16 cellular contexts compared by ENCODE assay signal in the genomic region with DNA sequence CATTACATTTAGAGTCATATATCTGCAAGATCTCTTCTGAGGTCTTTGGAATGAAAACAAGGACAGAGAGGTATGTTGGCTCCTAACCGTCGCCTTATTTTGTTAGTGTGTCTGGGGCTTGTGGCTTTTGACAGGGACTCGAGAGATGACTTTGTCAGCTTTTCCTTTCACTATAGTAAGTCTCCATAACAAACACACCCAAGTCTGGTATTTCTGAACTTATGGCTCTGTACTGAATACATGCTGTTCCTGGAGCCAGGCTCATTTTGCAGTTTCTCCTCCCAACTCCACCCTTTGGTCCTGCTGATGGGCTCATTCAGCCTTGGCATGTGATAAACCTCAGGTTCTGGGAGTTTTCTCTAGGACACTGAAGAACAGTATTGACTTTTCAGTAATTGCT. TPM values are rescaled to one million over a fixed set of nuclear protein-coding genes. Genes with fewer than 3 reads are reported as not detected.
DNase-seq lines count a peak whose midpoint lies in the region; ATAC-seq, FAIRE-seq and TF ChIP-seq lines count a peak whose summit lies in the region.
"Had no signal": no experiment of that assay in that cellular context is flagged by ENCODE, and none has a peak within 500 bp of the region (broad histone marks: within the 10 kb centered on the region; RNA-seq: fewer than 3 reads in every experiment).

No MANE protein-coding gene starts in this region.

- in situ Hi-C loops in HepG2 (cut with HindIII; ENCODE audit: extremely low pct_ligation_motif_present, low pct_unique_long_range_greater_than_20kb) = no loop called here

- H3K27me3 ChIP-seq in astrocyte (ENCODE audit: insufficient read depth, low read length) (no peaks in the 10 kb centered on the region), hepatocyte (no peaks in the 10 kb centered on the region), HepG2 (ENCODE audit: control insufficient read depth in 1 of 2, insufficient read depth in 2 of 2, low read length in 2 of 2) (peaks cover 2 to 59% of the 10 kb centered on the region in 2 experiments; a peak in 4 of 5 replicates)
- H3K27me3 ChIP-seq: esophagus muscularis mucosa had no signal

- H3K36me3 Mint-ChIP-seq in HFFc6 (ENCODE audit: low read depth) = no peaks in the 10 kb centered on the region
- H3K36me3 Mint-ChIP-seq in astrocyte (ENCODE audit: low read depth, unreplicated experiment) = peaks cover 2% of the 10 kb centered on the region
- no peaks in the 10 kb centered on the region for H3K36me3 Mint-ChIP-seq in stimulated activated effector memory CD8-positive, alpha-beta T cell treated with anti-CD3 and anti-CD28 coated beads, Interleukin-12 subunit alpha, Interleukin-12 subunit beta, amount 100 ng/mL, for 72 hours
- H3K36me3 Mint-ChIP-seq: WTC11 had no signal

- no TSS peak for BruUV-seq in HepG2 (replicated peaks; lab: Mats Ljungman, UMichigan)

- H2AFZ ChIP-seq in astrocyte (ENCODE audit: low read depth, low read length) = no peak overlapping the region
- H2AFZ ChIP-seq in hepatocyte = no peak overlapping the region
- no peak overlapping the region for H2AFZ ChIP-seq in HepG2 (ENCODE audit: low read length)

- H3K9ac ChIP-seq in astrocyte (ENCODE audit: low read length) = no peak overlapping the region
- H3K9ac ChIP-seq in HepG2 (ENCODE audit: insufficient read depth, low read depth, low read length) = no peak overlapping the region

- no peak for TF ChIP-seq EP300 in HepG2 (IDR thresholded peaks at IDR 0.05; ENCODE audit: low read depth in 2 of 2, low read length in 2 of 2)
- TF ChIP-seq EP300 in HepG2 (CRISPR knock-in tag; IDR thresholded peaks at IDR 0.05; ENCODE audit: borderline replicate concordance) = no peak

- H3K27ac Mint-ChIP-seq in HFFc6 (peak overlapping the region; percentile 83), astrocyte (ENCODE audit: unreplicated experiment) (peak overlapping the region; percentile 64)
- no peak overlapping the region for H3K27ac Mint-ChIP-seq in stimulated activated effector memory CD8-positive, alpha-beta T cell treated with anti-CD3 and anti-CD28 coated beads, Interleukin-12 subunit alpha, Interleukin-12 subunit beta, amount 100 ng/mL, for 72 hours
- H3K27ac Mint-ChIP-seq: WTC11 had no signal

- H4K20me1 ChIP-seq in astrocyte (ENCODE audit: insufficient read depth, low read length) = no peaks in the 10 kb centered on the region
- H4K20me1 ChIP-seq in hepatocyte (ENCODE audit: insufficient read depth, poor library complexity, severe bottlenecking) = no peaks in the 10 kb centered on the region
- no peaks in the 10 kb centered on the region for H4K20me1 ChIP-seq in HepG2 (ENCODE audit: insufficient read depth, low read length)

- DNase-seq in HFFc6 (peak; percentile 57), astrocyte (ENCODE audit: low read depth) (no peak), hepatocyte (ENCODE audit: low spot score) (peak; percentile 61), HepG2 (ENCODE audit: low spot score) (no peak), Right ventricle myocardium superior (no peak)
- DNase-seq in stimulated activated effector memory CD8-positive, alpha-beta T cell treated with anti-CD3 and anti-CD28 coated beads, Interleukin-12 subunit alpha, Interleukin-12 subunit beta, amount 100 ng/mL, for 72 hours (ENCODE audit: low spot score in 2 of 2) = no peak
- DNase-seq: caudate nucleus; NCI-H2107; stimulated activated CD4-positive, alpha-beta T cell treated with anti-CD3 and anti-CD28 coated beads, Interleukin-4, amount 100 ng/mL, for 24 hours; stimulated activated naive CD4-positive, alpha-beta T cell had no signal

- H3K4me1 ChIP-seq in astrocyte (ENCODE audit: insufficient read depth, low read length) (peaks cover 5% of the 10 kb centered on the region), hepatocyte (ENCODE audit: insufficient read depth) (peaks cover 6% of the 10 kb centered on the region), HepG2 (ENCODE audit: insufficient read depth, low read length) (peaks cover 24% of the 10 kb centered on the region)

- intact Hi-C loops in HepG2 (cut with micrococcal nuclease; ENCODE audit: unreplicated experiment) = no loop called here
- intact Hi-C loops in Right ventricle myocardium superior (cut with DNase I) = no loop called here

- H3K27me3 Mint-ChIP-seq in HFFc6 (ENCODE audit: insufficient read depth) (peaks cover 3% of the 10 kb centered on the region), astrocyte (ENCODE audit: low read depth, unreplicated experiment) (no peaks in the 10 kb centered on the region)

- H3K4me3 Mint-ChIP-seq in HFFc6 = peak overlapping the region; percentile 49
- peak overlapping the region; percentile 69 for H3K4me3 Mint-ChIP-seq in astrocyte (ENCODE audit: unreplicated experiment)
- no peak overlapping the region for H3K4me3 Mint-ChIP-seq in stimulated activated effector memory CD8-positive, alpha-beta T cell treated with anti-CD3 and anti-CD28 coated beads, Interleukin-12 subunit alpha, Interleukin-12 subunit beta, amount 100 ng/mL, for 72 hours
- H3K4me3 Mint-ChIP-seq: WTC11 had no signal

- no peaks in the 10 kb centered on the region for H3K36me3 ChIP-seq in astrocyte (ENCODE audit: insufficient read depth, low read length)
- H3K36me3 ChIP-seq in hepatocyte (replicated peaks; ENCODE audit: insufficient read depth, low read depth) = no peaks in the 10 kb centered on the region
- no peaks in the 10 kb centered on the region for H3K36me3 ChIP-seq in HepG2 (replicated peaks in 1 of 2; ENCODE audit: control insufficient read depth in 1 of 2, insufficient read depth in 2 of 2, low read length in 2 of 2)
- H3K36me3 ChIP-seq: esophagus muscularis mucosa had no signal

- H3K79me2 ChIP-seq in astrocyte (ENCODE audit: insufficient read depth, low read length) (no peaks in the 10 kb centered on the region), hepatocyte (no peaks in the 10 kb centered on the region), HepG2 (ENCODE audit: insufficient read depth, low read length) (no peaks in the 10 kb centered on the region)

- FAIRE-seq in astrocyte (lab: Jason Lieb, UNC) = no peak
- FAIRE-seq in HepG2 (lab: Jason Lieb, UNC) = no peak
- FAIRE-seq: G401.6 had no signal

- WGBS in hepatocyte (ENCODE audit: low lambda C conversion rate, missing lambda C conversion rate) = 13% methylated on average over 3 of the region's 3 CpGs
- 13% methylated on average over 3 of the region's 3 CpGs for WGBS in HepG2 (ENCODE audit: low lambda C conversion rate)

- TF ChIP-seq RAD21 in HepG2 (CRISPR knock-in tag; IDR thresholded peaks at IDR 0.05) = no peak

- no peaks in the 10 kb centered on the region for H3K9me2 ChIP-seq in hepatocyte (replicated peaks; ENCODE audit: insufficient read depth)

- CTCF ChIA-PET in HepG2 (lab: Yijun Ruan, JAX; ENCODE audit: low intra/inter-chr PET ratio, low total read pairs) = no interaction called here

- H3K9me3 Mint-ChIP-seq in HFFc6 (no peaks in the 10 kb centered on the region), astrocyte (ENCODE audit: unreplicated experiment) (peaks cover 1% of the 10 kb centered on the region)
- H3K9me3 Mint-ChIP-seq in stimulated activated effector memory CD8-positive, alpha-beta T cell treated with anti-CD3 and anti-CD28 coated beads, Interleukin-12 subunit alpha, Interleukin-12 subunit beta, amount 100 ng/mL, for 72 hours = no peaks in the 10 kb centered on the region
- H3K9me3 Mint-ChIP-seq: WTC11 had no signal

- no peak for TF ChIP-seq POLR2A in HepG2 (IDR thresholded peaks at IDR 0.05; ENCODE audit: insufficient read depth in 1 of 2, low read depth in 2 of 2, low read length in 2 of 2)

- no peak overlapping the region for H3K4me3 ChIP-seq in astrocyte (ENCODE audit: insufficient read depth, low read depth, low read length)
- no peak overlapping the region for H3K4me3 ChIP-seq in hepatocyte
- H3K4me3 ChIP-seq in HepG2 (replicated peaks in 1 of 3; ENCODE audit: insufficient read depth in 1 of 3, low read depth in 2 of 3, low read length in 3 of 3) = no peak overlapping the region
- H3K4me3 ChIP-seq: esophagus muscularis mucosa, SK-N-MC had no signal

- H3K4me1 Mint-ChIP-seq in HFFc6 (ENCODE audit: low read depth) (peaks cover 46% of the 10 kb centered on the region), astrocyte (ENCODE audit: low read depth, unreplicated experiment) (peaks cover 9% of the 10 kb centered on the region)
- H3K4me1 Mint-ChIP-seq in stimulated activated effector memory CD8-positive, alpha-beta T cell treated with anti-CD3 and anti-CD28 coated beads, Interleukin-12 subunit alpha, Interleukin-12 subunit beta, amount 100 ng/mL, for 72 hours = peaks cover 20% of the 10 kb centered on the region

- H3K9me3 ChIP-seq in astrocyte (ENCODE audit: insufficient read depth, low read depth, low read length) (no peaks in the 10 kb centered on the region), hepatocyte (ENCODE audit: low read depth) (no peaks in the 10 kb centered on the region), HepG2 (ENCODE audit: low read length) (no peaks in the 10 kb centered on the region)
- H3K9me3 ChIP-seq: esophagus muscularis mucosa had no signal

- ATAC-seq in stimulated activated effector memory CD8-positive, alpha-beta T cell treated with anti-CD3 and anti-CD28 coated beads, Interleukin-12 subunit alpha, Interleukin-12 subunit beta, amount 100 ng/mL, for 72 hours = peak; percentile 57
- no peak for ATAC-seq in HepG2
- ATAC-seq in Right ventricle myocardium superior (ENCODE audit: poor library complexity) = no peak
- ATAC-seq in HG03175 (IDR thresholded peaks at IDR 0.05; ENCODE audit: unreplicated experiment) = no peak
- ATAC-seq: WTC11 had no signal

- TF ChIP-seq CTCF in HFFc6 (IDR thresholded peaks at IDR 0.05) (no peak), astrocyte (IDR thresholded peaks at IDR 0.05; ENCODE audit: insufficient read depth, low read depth, low read length) (no peak), hepatocyte (IDR thresholded peaks at IDR 0.05; ENCODE audit: poor library complexity) (no peak), HepG2 (CRISPR knock-in tag; IDR thresholded peaks at IDR 0.05) (no peak)

- H3K4me2 ChIP-seq in astrocyte (ENCODE audit: low read length) = no peak overlapping the region
- peak overlapping the region; percentile 62 for H3K4me2 ChIP-seq in hepatocyte
- no peak overlapping the region for H3K4me2 ChIP-seq in HepG2 (ENCODE audit: low read depth, low read length)

- H3K27ac ChIP-seq in astrocyte (ENCODE audit: low read depth, low read length) (no peak overlapping the region), hepatocyte (peak overlapping the region; percentile 68), HepG2 (ENCODE audit: extremely low read length, insufficient read depth, low read length) (no peak overlapping the region)
- H3K27ac ChIP-seq: esophagus muscularis mucosa, HL-60, SK-N-MC had no signal

- POLR2A ChIA-PET in HepG2 (lab: Yijun Ruan, JAX) = no interaction called here

RNA-seq across cellular contexts. Expression of a gene that starts 27.7 kb away (rescaled TPM):
- 100 to 1,000 TPM; 370 to 494 (median 430) TPM for total RNA-seq in HFFc6 (2021; fragmentation: NEBNext Ultra II Directional; extraction: Animal tissue kit (Norgen Biotek cat#: 25700))
- total RNA-seq in astrocyte (331 and 359 TPM in 2 replicates), hepatocyte (375 and 378 TPM in 2 replicates), HepG2 (2016; rRNA removed; fragmentation: Illumina TruSeq; extraction: Trizol) (183 and 311 TPM in 2 replicates), Right ventricle myocardium superior (235 TPM)
- polyA plus RNA-seq in hepatocyte (390 and 411 TPM in 2 replicates), HepG2 (2011; rRNA removed) (292 and 377 TPM in 2 replicates)
- total RNA-seq in HepG2 (2016; cell fraction: cytosol; rRNA removed; fragmentation: Illumina TruSeq; extraction: Trizol; ENCODE audit: low read depth) = 31.8 and 36.6 TPM in 2 replicates
- 191 and 318 TPM in 2 replicates for total RNA-seq in HepG2 (2016; cell fraction: insoluble cytoplasmic fraction; rRNA removed; fragmentation: Illumina TruSeq; extraction: Trizol)
- 62.0 and 63.6 TPM in 2 replicates for total RNA-seq in HepG2 (2016; cell fraction: membrane; rRNA removed; fragmentation: Illumina TruSeq; extraction: Trizol)
- 252 and 291 TPM in 2 replicates for total RNA-seq in HepG2 (2016; cell fraction: nucleus; rRNA removed; fragmentation: Illumina TruSeq; extraction: Trizol)
- polyA plus RNA-seq in HepG2 (2011; cell fraction: cytosol; rRNA removed) = 308 and 326 TPM in 2 replicates
- polyA plus RNA-seq in HepG2 (2011; cell fraction: nucleus; rRNA removed) = 81.4 and 84.1 TPM in 2 replicates
- polyA plus RNA-seq in HepG2 (2012) = 131 and 139 TPM in 2 replicates
- polyA plus RNA-seq in HepG2 (2016; cell fraction: cytosol; fragmentation: Illumina TruSeq; extraction: Trizol; ENCODE audit: low read depth) = 36.6 and 41.3 TPM in 2 replicates
- 162 and 165 TPM in 2 replicates for polyA plus RNA-seq in HepG2 (2016; cell fraction: insoluble cytoplasmic fraction; fragmentation: Illumina TruSeq; extraction: Trizol; ENCODE audit: low read depth)
- polyA plus RNA-seq in HepG2 (2016; cell fraction: membrane; fragmentation: Illumina TruSeq; extraction: Trizol; ENCODE audit: low read depth) = 58.6 and 59.0 TPM in 2 replicates
- 306 and 326 TPM in 2 replicates for polyA plus RNA-seq in HepG2 (2016; cell fraction: nucleus; fragmentation: Illumina TruSeq; extraction: Trizol; ENCODE audit: insufficient read depth, low read depth)
- 546 and 919 TPM in 2 replicates for polyA minus RNA-seq in HepG2 (2011; rRNA and poly(A)+ RNA removed; ENCODE audit: low replicate concordance)
- polyA minus RNA-seq in HepG2 (2011; cell fraction: cytosol; rRNA and poly(A)+ RNA removed) = 247 and 332 TPM in 2 replicates
- 78.8 and 85.5 TPM in 2 replicates for polyA minus RNA-seq in HepG2 (2011; cell fraction: nucleus; rRNA and poly(A)+ RNA removed)

Comparison
In these comparisons a context has a peak if more than half of its experiments do, and no peak if none do; other contexts are left out.
1. DNase-seq: peak in HFFc6 (single experiment) and hepatocyte (single experiment); none in astrocyte (single experiment), stimulated activated effector memory CD8-positive, alpha-beta T cell treated with anti-CD3 and anti-CD28 coated beads, Interleukin-12 subunit alpha, Interleukin-12 subunit beta, amount 100 ng/mL, for 72 hours (0 of 2), HepG2 (single experiment) and Right ventricle myocardium superior (single experiment).